2 cellular contexts compared by ENCODE assay signal in the genomic region with DNA sequence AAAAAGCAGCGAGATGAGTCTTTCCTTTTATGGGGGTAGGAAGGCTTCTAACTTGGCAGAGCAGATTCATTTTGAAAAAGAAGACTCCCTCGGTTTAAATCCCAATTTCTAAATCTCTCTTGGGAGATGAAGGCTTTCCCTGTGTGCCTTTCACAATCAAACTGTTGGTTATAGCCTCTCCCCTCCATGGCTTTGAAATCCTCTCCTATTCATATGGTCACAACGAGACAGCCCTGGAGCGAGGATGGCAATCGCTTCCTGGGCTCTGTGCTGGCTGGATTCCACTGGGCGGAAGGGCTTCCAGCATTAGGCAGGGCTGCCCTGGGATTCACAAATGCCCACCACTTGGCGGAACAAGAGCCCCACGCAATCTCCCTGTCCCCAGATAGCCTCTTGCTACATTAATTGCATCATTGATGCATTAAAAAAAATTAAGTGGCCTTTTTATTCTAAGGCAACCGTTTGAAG.
TF ChIP-seq lines count a peak whose summit lies in the region.

No MANE protein-coding gene starts in this region.

TF ChIP-seq in K562, 482 proteins besides CTCF, POLR2A, EP300 and RAD21 (continued from another document):
- TF ChIP-seq, protein P1, sequence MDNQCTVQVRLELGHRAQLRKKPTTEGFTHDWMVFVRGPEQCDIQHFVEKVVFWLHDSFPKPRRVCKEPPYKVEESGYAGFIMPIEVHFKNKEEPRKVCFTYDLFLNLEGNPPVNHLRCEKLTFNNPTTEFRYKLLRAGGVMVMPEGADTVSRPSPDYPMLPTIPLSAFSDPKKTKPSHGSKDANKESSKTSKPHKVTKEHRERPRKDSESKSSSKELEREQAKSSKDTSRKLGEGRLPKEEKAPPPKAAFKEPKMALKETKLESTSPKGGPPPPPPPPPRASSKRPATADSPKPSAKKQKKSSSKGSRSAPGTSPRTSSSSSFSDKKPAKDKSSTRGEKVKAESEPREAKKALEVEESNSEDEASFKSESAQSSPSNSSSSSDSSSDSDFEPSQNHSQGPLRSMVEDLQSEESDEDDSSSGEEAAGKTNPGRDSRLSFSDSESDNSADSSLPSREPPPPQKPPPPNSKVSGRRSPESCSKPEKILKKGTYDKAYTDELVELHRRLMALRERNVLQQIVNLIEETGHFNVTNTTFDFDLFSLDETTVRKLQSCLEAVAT (IDR thresholded peaks at IDR 0.05): peak in 1 of 2 experiments; percentile 21; a peak in 1 of 4 replicates
- peak; percentile 52; the same call in 1 of the 2 replicates for TF ChIP-seq CEBPB (tag; IDR thresholded peaks at IDR 0.05)
- TF ChIP-seq SAP30 (IDR thresholded peaks at IDR 0.05; ENCODE audit: borderline replicate concordance, insufficient read depth, low read depth, low read length, poor library complexity, severe bottlenecking): no peak
- TF ChIP-seq, protein P2, sequence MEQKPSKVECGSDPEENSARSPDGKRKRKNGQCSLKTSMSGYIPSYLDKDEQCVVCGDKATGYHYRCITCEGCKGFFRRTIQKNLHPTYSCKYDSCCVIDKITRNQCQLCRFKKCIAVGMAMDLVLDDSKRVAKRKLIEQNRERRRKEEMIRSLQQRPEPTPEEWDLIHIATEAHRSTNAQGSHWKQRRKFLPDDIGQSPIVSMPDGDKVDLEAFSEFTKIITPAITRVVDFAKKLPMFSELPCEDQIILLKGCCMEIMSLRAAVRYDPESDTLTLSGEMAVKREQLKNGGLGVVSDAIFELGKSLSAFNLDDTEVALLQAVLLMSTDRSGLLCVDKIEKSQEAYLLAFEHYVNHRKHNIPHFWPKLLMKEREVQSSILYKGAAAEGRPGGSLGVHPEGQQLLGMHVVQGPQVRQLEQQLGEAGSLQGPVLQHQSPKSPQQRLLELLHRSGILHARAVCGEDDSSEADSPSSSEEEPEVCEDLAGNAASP (IDR thresholded peaks at IDR 0.05): 0 out of 2 replicates have a peak, but pooled peaks have one; percentile 31

TF ChIP-seq in HEK293T, 16 proteins besides CTCF, POLR2A, EP300 and RAD21 (continued from another document):
- no peak for TF ChIP-seq L3MBTL2 (conservative IDR thresholded peaks at IDR 0.05)
- no peak for TF ChIP-seq FOXA1 (IDR thresholded peaks at IDR 0.05)
- no peak for TF ChIP-seq CTBP1 (IDR thresholded peaks at IDR 0.05; ENCODE audit: borderline replicate concordance)
- TF ChIP-seq TARDBP (IDR thresholded peaks at IDR 0.05): no peak
- no peak for TF ChIP-seq ARNT (IDR thresholded peaks at IDR 0.05)
- TF ChIP-seq BHLHE40 (IDR thresholded peaks at IDR 0.05; ENCODE audit: borderline replicate concordance): no peak
- TF ChIP-seq ELF4 (IDR thresholded peaks at IDR 0.05): no peak
- TF ChIP-seq LEF1 (IDR thresholded peaks at IDR 0.05; ENCODE audit: borderline replicate concordance): no peak
- TF ChIP-seq SUZ12 (IDR thresholded peaks at IDR 0.05): no peak
